9 cellular contexts compared by ENCODE assay signal in the genomic region with DNA sequence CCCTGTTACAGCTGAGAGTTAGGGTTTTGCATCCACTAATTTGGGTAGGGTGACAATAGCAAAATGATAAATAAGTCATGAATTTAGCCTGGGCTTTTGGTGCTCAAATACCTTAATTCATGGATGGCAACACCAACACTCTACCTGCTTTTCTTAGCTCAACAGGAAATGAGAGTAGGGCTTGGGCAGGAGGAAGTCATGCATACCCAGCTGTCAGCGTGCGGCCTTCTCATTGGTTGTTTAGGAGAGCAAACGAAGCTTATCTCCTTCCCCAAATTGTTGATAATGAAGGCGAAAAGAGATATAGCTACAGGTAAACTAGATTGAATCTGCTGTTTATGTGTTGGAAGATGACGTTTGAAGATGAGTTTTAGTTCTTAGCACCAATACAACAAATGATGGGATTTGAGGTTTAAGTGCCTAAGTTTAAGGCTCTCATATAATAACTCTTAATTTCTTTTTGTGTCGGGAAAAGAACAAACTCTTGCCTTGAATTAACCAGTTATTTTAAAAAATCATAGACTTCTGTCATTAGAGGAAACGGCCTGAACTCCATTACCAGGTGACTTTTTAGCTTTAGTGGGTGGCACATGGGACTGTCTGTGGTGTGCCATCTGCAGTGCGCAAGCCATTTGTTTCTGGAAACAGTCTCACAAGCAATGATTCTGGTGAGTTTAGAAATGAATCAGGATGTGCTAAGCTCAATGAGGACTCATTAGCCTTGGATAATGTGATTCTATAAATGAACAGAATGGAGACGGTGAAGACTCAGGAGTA. TPM values are rescaled to one million over a fixed set of nuclear protein-coding genes. Genes with fewer than 3 reads are reported as not detected.
DNase-seq lines count a peak whose midpoint lies in the region; ATAC-seq and TF ChIP-seq lines count a peak whose summit lies in the region.
"Had no signal": no experiment of that assay in that cellular context is flagged by ENCODE, and none has a peak within 500 bp of the region (broad histone marks: within the 10 kb centered on the region; RNA-seq: fewer than 3 reads in every experiment).

No MANE protein-coding gene starts in this region.

- peaks cover 0 to 39% (median 3%) of the 10 kb centered on the region in 5 donors for H3K36me3 Mint-ChIP-seq in naive thymus-derived CD4-positive, alpha-beta T cell

- ATAC-seq in GM18861 (IDR thresholded peaks at IDR 0.05; ENCODE audit: unreplicated experiment) (peak; percentile 66), HG02588 (IDR thresholded peaks at IDR 0.05; ENCODE audit: unreplicated experiment) (peak; percentile 67)
- ATAC-seq in naive thymus-derived CD4-positive, alpha-beta T cell = peak; percentile 72
- ATAC-seq: heart right ventricle had no signal

- H3K27me3 Mint-ChIP-seq in naive thymus-derived CD4-positive, alpha-beta T cell = no peaks in the 10 kb centered on the region

- in situ Hi-C loops in G401 (cut with HindIII; ENCODE audit: low sequenced_read_pairs) = no loop called here

- no peak for TF ChIP-seq POLR2A in Peyer's patch (IDR thresholded peaks at IDR 0.05)

- H3K4me3 Mint-ChIP-seq in naive thymus-derived CD4-positive, alpha-beta T cell = peak overlapping the region; percentile 39 to 83 (median 76)

- intact Hi-C loops in naive thymus-derived CD4-positive, alpha-beta T cell (cut with micrococcal nuclease) = loop anchor here (1.0 to 10.0 kb wide), 10 partner anchors 14 to 465 kb away; partner anchors contain the start of genes CNOT11 (in 2 of the 2), RFX8 (in 1 of the 2) and RNF149 (in 1 of the 2)

- H3K4me1 ChIP-seq in Peyer's patch = peaks cover 0 to 22% (median 6%) of the 10 kb centered on the region in 4 donors
- H3K4me1 ChIP-seq in naive thymus-derived CD4-positive, alpha-beta T cell (ENCODE audit: control insufficient read depth in 2 of 2, insufficient read depth in 2 of 2, low read length in 2 of 2) = peaks cover 53 to 74% of the 10 kb centered on the region in 2 donors

- peak overlapping the region in 2 of 4 donors; percentile 74 to 77 for H3K27ac ChIP-seq in Peyer's patch
- peak overlapping the region; percentile 64 for H3K27ac ChIP-seq in naive thymus-derived CD4-positive, alpha-beta T cell (ENCODE audit: low read depth, low read length)

- peak in 2 of 3 donors; percentile 83 to 89 for DNase-seq in Peyer's patch
- peak in 7 of 9 donors; percentile 58 to 74 (median 65) for DNase-seq in naive thymus-derived CD4-positive, alpha-beta T cell
- no peak for DNase-seq in G401 (ENCODE audit: low spot score)
- DNase-seq in NCI-H345 treated with DMSO at 0.1 percent for 48 hours (lab: John Stamatoyannopoulos, UW; ENCODE audit: unreplicated experiment) = no peak
- DNase-seq in DMS114 treated with DMSO at 0.1 percent for 48 hours (lab: John Stamatoyannopoulos, UW; ENCODE audit: unreplicated experiment) = no peak
- no peak for DNase-seq in 8988T
- DNase-seq: heart right ventricle had no signal

- no peaks in the 10 kb centered on the region for H3K36me3 ChIP-seq in Peyer's patch
- no peaks in the 10 kb centered on the region for H3K36me3 ChIP-seq in naive thymus-derived CD4-positive, alpha-beta T cell (ENCODE audit: control insufficient read depth in 2 of 3, insufficient read depth in 3 of 3, low read length in 3 of 3)
- H3K36me3 ChIP-seq: heart right ventricle had no signal

- peak overlapping the region in 8 of 9 donors; percentile 76 to 98 (median 96) for H3K27ac Mint-ChIP-seq in naive thymus-derived CD4-positive, alpha-beta T cell

- no peaks in the 10 kb centered on the region for H3K27me3 ChIP-seq in Peyer's patch
- H3K27me3 ChIP-seq in naive thymus-derived CD4-positive, alpha-beta T cell (ENCODE audit: control insufficient read depth in 2 of 2, insufficient read depth in 2 of 2, low read length in 2 of 2) = no peaks in the 10 kb centered on the region
- H3K27me3 ChIP-seq: heart right ventricle had no signal

- TF ChIP-seq CTCF in Peyer's patch (IDR thresholded peaks at IDR 0.05) = no peak

- H3K4me1 Mint-ChIP-seq in naive thymus-derived CD4-positive, alpha-beta T cell = peaks cover 56 to 92% (median 83%) of the 10 kb centered on the region in 7 donors

- CTCF ChIA-PET in naive thymus-derived CD4-positive, alpha-beta T cell (lab: Charles Lee) = interaction anchor here (0.6 to 2.9 kb wide), 10 partner anchors 8 to 322 kb away, joined by 3 to 12 read pairs (median 3); partner anchors contain the start of gene MAP4K4

- POLR2A ChIA-PET in naive thymus-derived CD4-positive, alpha-beta T cell (lab: Charles Lee) = interaction anchor here (0.6 to 5.6 kb wide), 12 partner anchors 9 to 114 kb away, joined by 3 to 47 read pairs (median 4); partner anchors contain the start of gene MAP4K4

- H3K9me3 ChIP-seq in Peyer's patch = no peaks in the 10 kb centered on the region
- H3K9me3 ChIP-seq in naive thymus-derived CD4-positive, alpha-beta T cell (ENCODE audit: control insufficient read depth in 2 of 3, low read length in 3 of 3) = no peaks in the 10 kb centered on the region
- H3K9me3 ChIP-seq: heart right ventricle had no signal

- H3K9me3 Mint-ChIP-seq in naive thymus-derived CD4-positive, alpha-beta T cell = peaks cover 0 to 5% (median 0%) of the 10 kb centered on the region in 11 donors

- no peak overlapping the region for H3K4me3 ChIP-seq in Peyer's patch
- H3K4me3 ChIP-seq in naive thymus-derived CD4-positive, alpha-beta T cell (ENCODE audit: low read length) = peak overlapping the region; percentile 22
- H3K4me3 ChIP-seq: heart right ventricle had no signal

RNA-seq across cellular contexts. Expression of gene MAP4K4, which starts 19.7 kb away (rescaled TPM):
- total RNA-seq in Peyer's patch = 10 to 100 TPM; 14.2 to 65.2 (median 29.1) TPM
- 100 to 1,000 TPM; 104 to 138 (median 128) TPM for total RNA-seq in naive thymus-derived CD4-positive, alpha-beta T cell
- polyA plus RNA-seq in naive thymus-derived CD4-positive, alpha-beta T cell = 10 to 100 TPM; 13.6 to 14.2 TPM
- 47.3 and 70.8 TPM in 2 replicates for total RNA-seq in G401 (2014; rRNA removed; shearing (Covaris generic))

Comparison
In these comparisons a context has a peak if more than half of its experiments do, and no peak if none do; other contexts are left out.
1. DNase-seq: peak in Peyer's patch (2 of 3) and naive thymus-derived CD4-positive, alpha-beta T cell (7 of 9); none in G401 (single experiment), NCI-H345 treated with DMSO at 0.1 percent for 48 hours (single experiment), DMS114 treated with DMSO at 0.1 percent for 48 hours (single experiment) and 8988T (single experiment).
2. Peak in every context shown above with its lines, with median percentiles within 50 percentile points of each other: ATAC-seq.